Comparison of ENCODE assay signal across 17 cellular contexts in the genomic region with DNA sequence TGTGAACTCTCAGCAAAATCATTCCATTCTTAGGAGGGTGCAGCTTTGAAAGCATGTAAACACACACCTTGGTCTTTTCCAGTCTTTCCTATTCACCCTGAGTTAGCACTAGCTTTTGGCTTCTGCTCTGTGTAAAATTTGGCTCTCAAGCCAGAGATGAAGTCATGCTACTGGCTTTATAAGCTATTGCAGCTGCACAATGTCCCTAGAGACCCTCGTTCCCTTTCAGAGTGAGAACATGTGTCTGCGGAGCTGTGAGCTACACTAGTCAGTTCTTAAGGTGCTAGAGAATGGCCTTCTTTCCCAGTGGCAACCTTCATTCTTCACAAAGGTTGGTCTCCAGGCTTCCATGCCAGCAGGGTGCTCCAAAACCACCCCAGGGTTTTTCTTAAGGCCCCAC.
DNase-seq lines count a peak whose midpoint lies in the region; ATAC-seq and TF ChIP-seq lines count a peak whose summit lies in the region.
"Had no signal": no experiment of that assay in that cellular context is flagged by ENCODE, and none has a peak within 500 bp of the region (broad histone marks: within the 10 kb centered on the region; RNA-seq: fewer than 3 reads in every experiment).

No MANE protein-coding gene starts in this region.

- peaks cover 7% of the 10 kb centered on the region for H3K4me1 Mint-ChIP-seq in glutamatergic neuron (ENCODE audit: low read depth, unreplicated experiment)
- no peaks in the 10 kb centered on the region for H3K4me1 Mint-ChIP-seq in stimulated activated naive B cell treated with anti-CD40 and anti-IgM and Interleukin-4, amounts not matched to agents 10 μg/mL and 1 μg/mL and 100 μg/mL, for 72 hours
- no peaks in the 10 kb centered on the region for H3K4me1 Mint-ChIP-seq in T-helper 2 cell treated with Interferon-gamma antibody and Interleukin-4, amounts not matched to agents 5 μg/mL and 100 μg/mL, for 36 hours (ENCODE audit: low read depth)
- H3K4me1 Mint-ChIP-seq: memory B cell had no signal

- no peaks in the 10 kb centered on the region for H3K27me3 Mint-ChIP-seq in glutamatergic neuron (ENCODE audit: unreplicated experiment)
- no peaks in the 10 kb centered on the region for H3K27me3 Mint-ChIP-seq in stimulated activated naive B cell treated with anti-CD40 and anti-IgM and Interleukin-4, amounts not matched to agents 10 μg/mL and 1 μg/mL and 100 μg/mL, for 72 hours
- no peaks in the 10 kb centered on the region for H3K27me3 Mint-ChIP-seq in T-helper 2 cell treated with Interferon-gamma antibody and Interleukin-4, amounts not matched to agents 5 μg/mL and 100 μg/mL, for 36 hours (ENCODE audit: low read depth)
- H3K27me3 Mint-ChIP-seq: memory B cell; stimulated activated naive CD8-positive, alpha-beta T cell treated with anti-CD3 and anti-CD28 coated beads, Interleukin-15, Interleukin-2, amounts not matched to agents 100 ng/mL and 50 ng/mL, for 24 hours had no signal

- POLR2A ChIA-PET in HEK293 (lab: Yijun Ruan, JAX), result no interaction called here

- intact Hi-C loops in left lung (cut with DNase I), result no loop called here

- TF ChIP-seq CTCF in HEK293 (tag by site-specific recombination; IDR thresholded peaks at IDR 0.05), result no peak
- TF ChIP-seq CTCF in glutamatergic neuron (IDR thresholded peaks at IDR 0.05; ENCODE audit: partially characterized antibody, unreplicated experiment), result no peak
- TF ChIP-seq CTCF in left lung (IDR thresholded peaks at IDR 0.05), result no peak

- H3K9me3 ChIP-seq in HEK293 (ENCODE audit: control insufficient read depth, insufficient read depth, low read depth, low read length) (no peaks in the 10 kb centered on the region), left lung (peaks cover 0 to 8% of the 10 kb centered on the region in 2 donors)
- H3K9me3 ChIP-seq: Caco-2, HAP-1 had no signal

- H3K27ac ChIP-seq in HEK293 (ENCODE audit: extremely low read depth, low read depth, low read length), result no peak overlapping the region
- H3K27ac ChIP-seq in left lung, result no peak overlapping the region

- no peak overlapping the region for H3K4me3 Mint-ChIP-seq in glutamatergic neuron (ENCODE audit: unreplicated experiment)
- H3K4me3 Mint-ChIP-seq in stimulated activated naive B cell treated with anti-CD40 and anti-IgM and Interleukin-4, amounts not matched to agents 10 μg/mL and 1 μg/mL and 100 μg/mL, for 72 hours, result no peak overlapping the region
- H3K4me3 Mint-ChIP-seq in T-helper 2 cell treated with Interferon-gamma antibody and Interleukin-4, amounts not matched to agents 5 μg/mL and 100 μg/mL, for 36 hours, result no peak overlapping the region
- H3K4me3 Mint-ChIP-seq: endodermal cell; memory B cell; stimulated activated naive CD8-positive, alpha-beta T cell treated with anti-CD3 and anti-CD28 coated beads, Interleukin-15, Interleukin-2, amounts not matched to agents 100 ng/mL and 50 ng/mL, for 24 hours had no signal

- H3K36me3 ChIP-seq in HEK293 (ENCODE audit: control insufficient read depth in 2 of 2, insufficient read depth in 1 of 2, low read length in 2 of 2), result no peaks in the 10 kb centered on the region
- H3K36me3 ChIP-seq in left lung, result no peaks in the 10 kb centered on the region
- H3K36me3 ChIP-seq: HAP-1 had no signal

- H3K36me3 Mint-ChIP-seq in glutamatergic neuron (ENCODE audit: unreplicated experiment), result peaks cover 8% of the 10 kb centered on the region
- no peaks in the 10 kb centered on the region for H3K36me3 Mint-ChIP-seq in stimulated activated naive B cell treated with anti-CD40 and anti-IgM and Interleukin-4, amounts not matched to agents 10 μg/mL and 1 μg/mL and 100 μg/mL, for 72 hours
- H3K36me3 Mint-ChIP-seq in T-helper 2 cell treated with Interferon-gamma antibody and Interleukin-4, amounts not matched to agents 5 μg/mL and 100 μg/mL, for 36 hours (ENCODE audit: low read depth), result no peaks in the 10 kb centered on the region
- H3K36me3 Mint-ChIP-seq: memory B cell had no signal

- peak; percentile 91 for DNase-seq in NCI-H446 treated with DMSO at 0.1 percent for 48 hours (lab: John Stamatoyannopoulos, UW)
- DNase-seq in glutamatergic neuron, result peak; percentile 24
- no peak for DNase-seq in stimulated activated naive B cell treated with anti-CD40 and anti-IgM and Interleukin-4, amounts not matched to agents 10 μg/mL and 1 μg/mL and 100 μg/mL, for 72 hours
- no peak for DNase-seq in T-helper 2 cell treated with Interferon-gamma antibody and Interleukin-4, amounts not matched to agents 5 μg/mL and 100 μg/mL, for 36 hours (ENCODE audit: low spot score)
- DNase-seq in hepatic stellate cell (ENCODE audit: low spot score), result no peak
- no peak for DNase-seq in NOMO-1 (lab: John Stamatoyannopoulos, UW; ENCODE audit: unreplicated experiment in 2 of 2)
- DNase-seq in left lung, result no peak
- DNase-seq: amygdala; Caco-2; endodermal cell; NCI-H2081; posterior cingulate gyrus; stimulated activated CD4-positive, alpha-beta T cell treated with anti-CD3 and anti-CD28 coated beads, Interleukin-4, amount 100 ng/mL, for 1 hour had no signal

- peaks cover 8% of the 10 kb centered on the region for H3K9me3 Mint-ChIP-seq in glutamatergic neuron (ENCODE audit: unreplicated experiment)
- peaks cover 7 to 10% of the 10 kb centered on the region in 2 donors for H3K9me3 Mint-ChIP-seq in stimulated activated naive B cell treated with anti-CD40 and anti-IgM and Interleukin-4, amounts not matched to agents 10 μg/mL and 1 μg/mL and 100 μg/mL, for 72 hours
- H3K9me3 Mint-ChIP-seq in T-helper 2 cell treated with Interferon-gamma antibody and Interleukin-4, amounts not matched to agents 5 μg/mL and 100 μg/mL, for 36 hours, result peaks cover 12% of the 10 kb centered on the region

- H3K4me3 ChIP-seq in HEK293 (ENCODE audit: low read depth, low read length) (no peak overlapping the region), left lung (no peak overlapping the region)
- H3K4me3 ChIP-seq: HAP-1 had no signal

- no peak overlapping the region for H3K27ac Mint-ChIP-seq in glutamatergic neuron (ENCODE audit: unreplicated experiment)
- H3K27ac Mint-ChIP-seq in stimulated activated naive B cell treated with anti-CD40 and anti-IgM and Interleukin-4, amounts not matched to agents 10 μg/mL and 1 μg/mL and 100 μg/mL, for 72 hours, result no peak overlapping the region
- H3K27ac Mint-ChIP-seq in T-helper 2 cell treated with Interferon-gamma antibody and Interleukin-4, amounts not matched to agents 5 μg/mL and 100 μg/mL, for 36 hours, result no peak overlapping the region
- H3K27ac Mint-ChIP-seq: endodermal cell; memory B cell; stimulated activated naive CD8-positive, alpha-beta T cell treated with anti-CD3 and anti-CD28 coated beads, Interleukin-15, Interleukin-2, amounts not matched to agents 100 ng/mL and 50 ng/mL, for 24 hours had no signal

- H3K27me3 ChIP-seq in left lung, result no peaks in the 10 kb centered on the region

- H3K4me1 ChIP-seq in HEK293 (ENCODE audit: control insufficient read depth, insufficient read depth, low read length), result no peaks in the 10 kb centered on the region
- H3K4me1 ChIP-seq in left lung, result no peaks in the 10 kb centered on the region
- H3K4me1 ChIP-seq: Caco-2, HAP-1 had no signal

- peak; percentile 50 to 51 for ATAC-seq in stimulated activated naive B cell treated with anti-CD40 and anti-IgM and Interleukin-4, amounts not matched to agents 10 μg/mL and 1 μg/mL and 100 μg/mL, for 72 hours (replicated peaks)
- no peak for ATAC-seq in left lung

- CTCF ChIA-PET in HEK293 (lab: Yijun Ruan, JAX), result interaction anchor here (0.6 kb wide), 1 partner anchor 15 kb away, joined by 3 read pairs; no protein-coding TSS in a partner anchor

TF ChIP-seq in HEK293, 187 proteins besides CTCF, POLR2A, EP300 and RAD21:
- TF ChIP-seq FEZF1 (tag by site-specific recombination; IDR thresholded peaks at IDR 0.05), result 0 out of 2 replicates have a peak, but pooled peaks have one; percentile 13
- TF ChIP-seq ZFP41 (tag by site-specific recombination; IDR thresholded peaks at IDR 0.05; ENCODE audit: borderline replicate concordance), result no peak
- TF ChIP-seq ZBTB17 (tag by site-specific recombination; IDR thresholded peaks at IDR 0.05), result no peak
- TF ChIP-seq ZNF362 (tag by site-specific recombination; IDR thresholded peaks at IDR 0.05), result no peak

Comparison
In these comparisons a context has a peak if more than half of its experiments do, and no peak if none do; other contexts are left out.
1. DNase-seq: peak in NCI-H446 treated with DMSO at 0.1 percent for 48 hours (single experiment) and glutamatergic neuron (single experiment); none in stimulated activated naive B cell treated with anti-CD40 and anti-IgM and Interleukin-4, amounts not matched to agents 10 μg/mL and 1 μg/mL and 100 μg/mL, for 72 hours (single experiment), T-helper 2 cell treated with Interferon-gamma antibody and Interleukin-4, amounts not matched to agents 5 μg/mL and 100 μg/mL, for 36 hours (single experiment), hepatic stellate cell (single experiment), NOMO-1 (0 of 2) and left lung (0 of 2).